ENCODE assay signal across 10 cellular contexts in the genomic region with DNA sequence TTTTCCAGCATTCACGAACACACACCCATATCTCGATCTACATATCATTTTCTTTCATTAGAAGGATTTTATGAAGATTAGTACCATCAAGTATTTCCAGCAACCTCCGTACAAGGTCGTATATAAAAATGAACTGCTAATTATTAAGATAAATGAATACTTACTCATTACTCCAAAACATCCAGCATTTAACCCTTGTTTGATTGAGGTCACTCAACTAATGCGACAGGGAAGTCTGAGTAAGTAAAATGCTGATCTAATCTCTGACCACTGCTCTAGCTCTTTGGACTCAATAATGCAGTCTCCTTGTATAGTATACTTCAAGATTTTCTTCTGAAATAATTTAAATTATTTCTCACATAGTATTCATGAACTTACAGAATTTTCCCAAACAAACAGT. TPM values are rescaled to one million over a fixed set of nuclear protein-coding genes. Genes with fewer than 3 reads are reported as not detected.
DNase-seq lines count a peak whose midpoint lies in the region; ATAC-seq and TF ChIP-seq lines count a peak whose summit lies in the region.
"Had no signal": no experiment of that assay in that cellular context is flagged by ENCODE, and none has a peak within 500 bp of the region (broad histone marks: within the 10 kb centered on the region; RNA-seq: fewer than 3 reads in every experiment).

No MANE protein-coding gene starts in this region.

- no peak for TF ChIP-seq POLR2A in breast epithelium (IDR thresholded peaks at IDR 0.05)

- POLR2A ChIA-PET in MCF 10A (lab: Yijun Ruan, JAX) (interaction anchor here (1.1 to 3.1 kb wide), 6 partner anchors 9 to 103 kb away, joined by 3 to 97 read pairs (median 16); a partner anchor contains a TSS), WTC11 (lab: Charles Lee) (interaction anchor here (1.0 kb wide), 1 partner anchor 102 kb away, joined by 4 read pairs; a partner anchor contains a TSS)

- DNase-seq in MCF 10A (ENCODE audit: unreplicated experiment), result no peak
- no peak for DNase-seq in breast epithelium (ENCODE audit: low spot score in 2 of 2)
- no peak for DNase-seq in WTC11 (ENCODE audit: low spot score)
- DNase-seq in glutamatergic neuron, result no peak
- DNase-seq in upper lobe of right lung, result no peak
- DNase-seq in D341Med (ENCODE audit: low spot score), result no peak
- DNase-seq in kidney tubule cell (ENCODE audit: low spot score), result no peak
- DNase-seq: posterior cingulate gyrus had no signal

- H3K27ac Mint-ChIP-seq in MCF 10A (ENCODE audit: low read depth, unreplicated experiment), result no peak overlapping the region
- H3K27ac Mint-ChIP-seq in WTC11, result no peak overlapping the region
- no peak overlapping the region for H3K27ac Mint-ChIP-seq in glutamatergic neuron (ENCODE audit: unreplicated experiment)

- H3K4me3 ChIP-seq in breast epithelium (no peak overlapping the region), upper lobe of right lung (peak overlapping the region; percentile 80)

- H3K27me3 ChIP-seq in breast epithelium (no peaks in the 10 kb centered on the region), upper lobe of right lung (no peaks in the 10 kb centered on the region)

- BruUV-seq in MCF 10A (replicated peaks; lab: Mats Ljungman, UMichigan), result TSS peak; percentile 34

- H3K4me1 Mint-ChIP-seq in MCF 10A (ENCODE audit: insufficient read depth, unreplicated experiment) (peaks cover 4% of the 10 kb centered on the region), WTC11 (peaks cover 15% of the 10 kb centered on the region), glutamatergic neuron (ENCODE audit: low read depth, unreplicated experiment) (peaks cover 12% of the 10 kb centered on the region)

- H3K4me3 Mint-ChIP-seq in MCF 10A (ENCODE audit: unreplicated experiment) (peak overlapping the region; percentile 80), WTC11 (peak overlapping the region; percentile 86), glutamatergic neuron (ENCODE audit: unreplicated experiment) (peak overlapping the region; percentile 90)

- intact Hi-C loops in MCF 10A (cut with micrococcal nuclease) (loop anchor here (5.0 kb wide), 1 partner anchor 65 kb away; no protein-coding TSS in a partner anchor), breast epithelium (cut with DNase I; ENCODE audit: low total_unique reads) (no loop called here), upper lobe of right lung (cut with DNase I) (no loop called here)

- H3K27me3 Mint-ChIP-seq in MCF 10A (ENCODE audit: insufficient read depth, unreplicated experiment) (no peaks in the 10 kb centered on the region), WTC11 (ENCODE audit: low read depth) (peaks cover 12% of the 10 kb centered on the region), glutamatergic neuron (ENCODE audit: unreplicated experiment) (peaks cover 3% of the 10 kb centered on the region)

- H3K36me3 ChIP-seq in breast epithelium, result no peaks in the 10 kb centered on the region
- no peaks in the 10 kb centered on the region for H3K36me3 ChIP-seq in upper lobe of right lung

- H3K4me1 ChIP-seq in breast epithelium, result no peaks in the 10 kb centered on the region
- peaks cover 10% of the 10 kb centered on the region for H3K4me1 ChIP-seq in upper lobe of right lung

- no peak for ATAC-seq in WTC11
- no peak for ATAC-seq in upper lobe of right lung
- ATAC-seq in HG03280 (IDR thresholded peaks at IDR 0.05; ENCODE audit: unreplicated experiment), result no peak
- ATAC-seq: activated CD4-positive, CD25-positive, alpha-beta regulatory T cell treated with anti-CD3 and anti-CD28 coated beads, Interleukin-2, amount 50 U/mL, for 24 hours had no signal

- no peaks in the 10 kb centered on the region for H3K9me3 ChIP-seq in breast epithelium
- no peaks in the 10 kb centered on the region for H3K9me3 ChIP-seq in upper lobe of right lung

- no peak for TF ChIP-seq CTCF in MCF 10A (IDR thresholded peaks at IDR 0.05; ENCODE audit: unreplicated experiment)
- no peak for TF ChIP-seq CTCF in breast epithelium (IDR thresholded peaks at IDR 0.05)
- no peak for TF ChIP-seq CTCF in WTC11 (IDR thresholded peaks at IDR 0.05)
- TF ChIP-seq CTCF in glutamatergic neuron (IDR thresholded peaks at IDR 0.05; ENCODE audit: partially characterized antibody, unreplicated experiment), result no peak
- TF ChIP-seq CTCF in upper lobe of right lung (IDR thresholded peaks at IDR 0.05), result no peak

- CTCF ChIA-PET in MCF 10A (lab: Yijun Ruan, JAX), result no interaction called here
- CTCF ChIA-PET in WTC11 (lab: Charles Lee), result interaction anchor here (0.6 kb wide), 1 partner anchor 28 kb away, joined by 3 read pairs; no protein-coding TSS in a partner anchor

- H3K9me3 Mint-ChIP-seq in MCF 10A (ENCODE audit: unreplicated experiment) (no peaks in the 10 kb centered on the region), WTC11 (peaks cover 15% of the 10 kb centered on the region), glutamatergic neuron (ENCODE audit: unreplicated experiment) (peaks cover 10% of the 10 kb centered on the region)

- H3K36me3 Mint-ChIP-seq in MCF 10A (ENCODE audit: insufficient read depth, unreplicated experiment), result no peaks in the 10 kb centered on the region
- peaks cover 31% of the 10 kb centered on the region for H3K36me3 Mint-ChIP-seq in WTC11
- H3K36me3 Mint-ChIP-seq in glutamatergic neuron (ENCODE audit: unreplicated experiment), result no peaks in the 10 kb centered on the region

- H3K27ac ChIP-seq in breast epithelium, result no peak overlapping the region
- no peak overlapping the region for H3K27ac ChIP-seq in upper lobe of right lung

TF ChIP-seq in WTC11, 78 proteins besides CTCF, POLR2A, EP300 and RAD21:
- TF ChIP-seq GABPB1 (CRISPR knock-in tag; IDR thresholded peaks at IDR 0.05), result no peak
- TF ChIP-seq, protein P1, sequence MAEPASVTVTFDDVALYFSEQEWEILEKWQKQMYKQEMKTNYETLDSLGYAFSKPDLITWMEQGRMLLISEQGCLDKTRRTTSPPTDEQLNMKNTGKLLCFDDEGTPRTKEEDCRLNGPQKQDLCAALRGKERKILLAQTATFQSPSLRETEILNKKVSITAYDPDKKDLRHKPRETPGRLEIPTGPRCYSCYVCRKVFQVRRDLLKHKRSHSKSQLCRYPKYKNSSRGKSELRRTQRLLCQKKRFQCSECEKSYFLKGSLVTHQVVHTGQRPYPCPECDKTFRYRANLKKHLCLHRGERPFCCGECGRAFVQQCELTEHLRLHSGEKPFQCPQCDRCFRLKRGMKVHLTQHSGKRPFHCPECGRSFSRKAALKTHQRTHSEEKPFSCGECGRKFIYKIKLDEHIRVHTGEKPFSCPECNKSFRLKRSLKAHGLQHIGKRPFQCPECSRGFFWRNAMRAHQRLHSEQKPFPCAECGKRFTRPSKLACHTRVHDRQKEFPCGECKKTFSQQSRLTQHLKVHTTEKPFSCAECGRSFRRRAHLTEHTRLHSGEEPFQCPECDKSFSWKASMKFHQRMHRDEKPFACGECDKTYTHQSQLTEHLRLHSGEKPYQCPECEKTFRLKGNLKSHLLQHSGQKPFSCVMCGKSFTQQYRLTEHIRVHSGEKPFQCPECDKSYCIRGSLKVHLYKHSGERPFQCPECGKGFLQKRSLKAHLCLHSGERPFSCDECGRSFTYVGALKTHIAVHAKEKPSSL (CRISPR knock-in tag; conservative IDR thresholded peaks at IDR 0.05), result no peak
TF ChIP-seq in WTC11: peak in this region for 0.

RNA-seq across cellular contexts. Expression of a gene that starts 2.0 kb away (rescaled TPM):
- 2.9 and 5.5 TPM in 2 replicates for total RNA-seq in MCF 10A (2022)
- 10 to 100 TPM; 12.6 to 16.2 (median 13.1) TPM for total RNA-seq in breast epithelium
- 11.1 to 12.1 TPM (median 11.5 TPM) in 3 replicates for total RNA-seq in WTC11 (2021)
- 12.7 TPM for total RNA-seq in glutamatergic neuron (ENCODE audit: unreplicated experiment)
- total RNA-seq in upper lobe of right lung, result 23.8 TPM

RNA-seq across cellular contexts. Expression of a gene that starts 38.0 kb away (rescaled TPM):
- total RNA-seq in MCF 10A (2022) (40.5 and 49.5 TPM in 2 replicates), breast epithelium (10 to 100 TPM; 35.0 to 55.2 (median 37.7) TPM), WTC11 (2021) (57.6 to 63.9 TPM (median 58.8 TPM) in 3 replicates), glutamatergic neuron (ENCODE audit: unreplicated experiment) (228 TPM), upper lobe of right lung (31.3 TPM)
